In genomic region chr11:114256176-114256897, GRCh38 we compare ENCODE assay signal across 14 cellular contexts. TPM values are rescaled to one million over a fixed set of nuclear protein-coding genes. Genes with fewer than 3 reads are reported as not detected.
A peak's percentile ranks its signal among the peaks of the same experiment; 100 is the strongest.
DNase-seq lines count a peak whose midpoint lies in the region; ATAC-seq and TF ChIP-seq lines count a peak whose summit lies in the region.
"Had no signal": no experiment of that assay in that cellular context is flagged by ENCODE, and none has a peak within 500 bp of the region (broad histone marks: within the 10 kb centered on the region; RNA-seq: fewer than 3 reads in every experiment).

No MANE protein-coding gene starts in this region.

- H3K9me3 ChIP-seq in muscle layer of duodenum (ENCODE audit: control insufficient read depth in 1 of 2, low read length in 2 of 2), result no peaks in the 10 kb centered on the region
- H3K9me3 ChIP-seq: Peyer's patch had no signal

- H3K4me3 ChIP-seq in muscle layer of duodenum (ENCODE audit: low read depth in 1 of 2, low read length in 2 of 2), result no peak overlapping the region
- H3K4me3 ChIP-seq: Peyer's patch had no signal

- peaks cover 22% of the 10 kb centered on the region for H3K27me3 Mint-ChIP-seq in brain
- H3K27me3 Mint-ChIP-seq: naive thymus-derived CD8-positive, alpha-beta T cell had no signal

- H3K36me3 Mint-ChIP-seq in brain, result no peaks in the 10 kb centered on the region
- H3K36me3 Mint-ChIP-seq: naive thymus-derived CD8-positive, alpha-beta T cell had no signal

- no peaks in the 10 kb centered on the region for H3K27me3 ChIP-seq in muscle layer of duodenum (ENCODE audit: low read depth, low read length)
- H3K27me3 ChIP-seq: Peyer's patch had no signal

- TF ChIP-seq CTCF in GM13976 (IDR thresholded peaks at IDR 0.05; ENCODE audit: borderline replicate concordance, control extremely low read depth, extremely low read depth, insufficient read depth, missing control alignments) (no peak), brain (conservative IDR thresholded peaks at IDR 0.05) (no peak)

- H3K27ac Mint-ChIP-seq in brain, result peak overlapping the region in 4 of 5 experiments; percentile 40 to 96 (median 67)

- H3K4me1 ChIP-seq in muscle layer of duodenum (ENCODE audit: control insufficient read depth in 1 of 2, insufficient read depth in 2 of 2, low read length in 2 of 2), result peaks cover 8 to 28% of the 10 kb centered on the region in 2 donors

- peaks cover 93% of the 10 kb centered on the region for H3K4me1 Mint-ChIP-seq in brain

- H3K9me3 Mint-ChIP-seq in brain, result peaks cover 0 to 5% (median 0%) of the 10 kb centered on the region in 5 experiments
- H3K9me3 Mint-ChIP-seq: naive thymus-derived CD8-positive, alpha-beta T cell had no signal

- H3K4me3 Mint-ChIP-seq in brain, result peak overlapping the region in 2 of 5 experiments; percentile 29 to 39
- H3K4me3 Mint-ChIP-seq: naive thymus-derived CD8-positive, alpha-beta T cell had no signal

- H3K27ac ChIP-seq in muscle layer of duodenum (ENCODE audit: low read length), result peak overlapping the region; percentile 31
- H3K27ac ChIP-seq in substantia nigra (ENCODE audit: low read depth, low read length, poor library complexity, severe bottlenecking), result peak overlapping the region; percentile 31

- H3K36me3 ChIP-seq in muscle layer of duodenum (ENCODE audit: control insufficient read depth in 1 of 2, insufficient read depth in 2 of 2, low read length in 2 of 2), result peaks cover 0 to 22% of the 10 kb centered on the region in 2 donors

- DNase-seq in GM13976 (ENCODE audit: low spot score) (peak; percentile 29), substantia nigra (lab: John Stamatoyannopoulos, UW) (no peak), activated gamma-delta T cell (lab: John Stamatoyannopoulos, UW) (no peak)
- DNase-seq: activated gamma-delta T cell treated with Interleukin-2 at 50 U/mL for 16 hours; AML-193; naive thymus-derived CD8-positive, alpha-beta T cell; NCI-H2029 treated with DMSO at 0.1 percent for 48 hours; NCI-H526; Peyer's patch; stimulated activated CD4-positive, alpha-beta T cell treated with anti-CD3 and anti-CD28 coated beads, Interleukin-4, amount 100 ng/mL, for 1 hour had no signal

- ATAC-seq in GM18868 (IDR thresholded peaks at IDR 0.05; ENCODE audit: unreplicated experiment) (no peak), HG02970 (IDR thresholded peaks at IDR 0.05; ENCODE audit: low FRiP score, unreplicated experiment) (no peak)
- ATAC-seq: naive thymus-derived CD8-positive, alpha-beta T cell had no signal

- in situ Hi-C loops in GM13976 (cut with MboI; ENCODE audit: low sequenced_read_pairs, unreplicated experiment), result no loop called here

RNA-seq across cellular contexts. Expression of gene NNMT, which starts 39.9 kb away (rescaled TPM):
- 3.6 TPM for polyA plus RNA-seq in brain (ENCODE audit: insufficient read depth, low read depth, low replicate concordance)
- polyA plus RNA-seq: naive thymus-derived CD8-positive, alpha-beta T cell had no signal
